In genomic region chr12:10633541-10633940, GRCh38 we compare ENCODE assay signal across 31 cellular contexts. TPM values are rescaled to one million over a fixed set of nuclear protein-coding genes. Genes with fewer than 3 reads are reported as not detected.
"Had no signal": no experiment of that assay in that cellular context is flagged by ENCODE, and none has a peak within 500 bp of the region (broad histone marks: within the 10 kb centered on the region; RNA-seq: fewer than 3 reads in every experiment).

No MANE protein-coding gene starts in this region.

- DNase-seq: activated CD4-positive, alpha-beta memory T cell treated with anti-CD3 and anti-CD28 coated beads for 36 hours; activated CD4-positive, alpha-beta T cell treated with anti-CD3 and anti-CD28 coated beads for 36 hours; activated CD4-positive, alpha-beta T cell treated with anti-CD3 and anti-CD28 coated beads, Interleukin-2, amount 10 ng/mL, durations not matched to agents 24 days and 14 days; activated CD4-positive, CD25-positive, alpha-beta regulatory T cell; activated CD4-positive, CD25-positive, alpha-beta regulatory T cell treated with anti-CD3 and anti-CD28 coated beads, Interleukin-2, amount 50 U/mL, for 72 hours; activated CD8-positive, alpha-beta memory T cell treated with anti-CD3 and anti-CD28 coated beads, Interleukin-2, amount 10 ng/mL, durations not matched to agents 7 days and 5 days; activated CD8-positive, alpha-beta memory T cell treated with anti-CD3 and anti-CD28 coated beads, Interleukin-2, amount 50 U/mL, for 4 hours; activated CD8-positive, alpha-beta T cell treated with anti-CD3 and anti-CD28 coated beads, Interleukin-2, amount 10 ng/mL, durations not matched to agents 7 days and 5 days; activated effector memory CD4-positive, alpha-beta T cell treated with anti-CD3 and anti-CD28 coated beads, Interleukin-2, amount 50 U/mL, for 16 hours; activated naive CD4-positive, alpha-beta T cell treated with anti-CD3 and anti-CD28 coated beads for 36 hours; activated naive CD8-positive, alpha-beta T cell treated with anti-CD3 and anti-CD28 coated beads for 36 hours; activated naive CD8-positive, alpha-beta T cell treated with anti-CD3 and anti-CD28 coated beads, Interleukin-2, amount 50 U/mL, for 24 hours; activated T-cell treated with anti-CD3 and anti-CD28 coated beads, Interleukin-2, amount 50 U/mL, for 1 hour; activated T-cell treated with anti-CD3 and anti-CD28 coated beads, Interleukin-2, amount 50 U/mL, for 48 hours; adrenal gland; amygdala; aorta; central memory CD4-positive, alpha-beta T cell; cerebellar nuclear complex; colonic mucosa; effector CD8-positive, alpha-beta T cell; foreskin fibroblast; head of caudate nucleus; T-helper 2 cell had no signal

- H3K27ac Mint-ChIP-seq: activated CD4-positive, alpha-beta memory T cell treated with anti-CD3 and anti-CD28 coated beads for 36 hours; activated CD4-positive, alpha-beta T cell treated with anti-CD3 and anti-CD28 coated beads for 36 hours; activated CD4-positive, alpha-beta T cell treated with anti-CD3 and anti-CD28 coated beads, Interleukin-2, amount 10 ng/mL, durations not matched to agents 24 days and 14 days; activated CD8-positive, alpha-beta memory T cell treated with anti-CD3 and anti-CD28 coated beads, Interleukin-2, amount 10 ng/mL, durations not matched to agents 7 days and 5 days; activated CD8-positive, alpha-beta T cell treated with anti-CD3 and anti-CD28 coated beads, Interleukin-2, amount 10 ng/mL, durations not matched to agents 7 days and 5 days; activated naive CD4-positive, alpha-beta T cell treated with anti-CD3 and anti-CD28 coated beads for 36 hours; activated naive CD4-positive, alpha-beta T cell treated with anti-CD3 and anti-CD28 coated beads, Interleukin-2, amount 50 U/mL, for 24 hours; activated naive CD8-positive, alpha-beta T cell treated with anti-CD3 and anti-CD28 coated beads for 36 hours; activated naive CD8-positive, alpha-beta T cell treated with anti-CD3 and anti-CD28 coated beads, Interleukin-2, amount 50 U/mL, for 24 hours; activated T-helper 1 cell treated with anti-CD3 and anti-CD28 coated beads, Interleukin-12 subunit alpha, Interleukin-12 subunit beta, Interleukin-2, Interleukin-4 antibody, amounts not matched to agents 30 ng/mL and 10 ng/mL and 1 ng/mL, durations not matched to agents 14 hours and 24 hours and 36 hours; activated T-helper 2 cell treated with anti-CD3 and anti-CD28 coated beads, Interferon-gamma antibody, Interleukin-2, Interleukin-4, amounts not matched to agents 10 μg/mL and 5 μg/mL and 100 μg/mL, durations not matched to agents 14 hours and 24 hours and 36 hours; brain had no signal

- H3K4me3 Mint-ChIP-seq: activated CD4-positive, alpha-beta memory T cell treated with anti-CD3 and anti-CD28 coated beads for 36 hours; activated CD4-positive, alpha-beta T cell treated with anti-CD3 and anti-CD28 coated beads for 36 hours; activated CD4-positive, alpha-beta T cell treated with anti-CD3 and anti-CD28 coated beads, Interleukin-2, amount 10 ng/mL, durations not matched to agents 24 days and 14 days; activated CD8-positive, alpha-beta memory T cell treated with anti-CD3 and anti-CD28 coated beads, Interleukin-2, amount 10 ng/mL, durations not matched to agents 7 days and 5 days; activated CD8-positive, alpha-beta T cell treated with anti-CD3 and anti-CD28 coated beads, Interleukin-2, amount 10 ng/mL, durations not matched to agents 7 days and 5 days; activated naive CD4-positive, alpha-beta T cell treated with anti-CD3 and anti-CD28 coated beads for 36 hours; activated naive CD4-positive, alpha-beta T cell treated with anti-CD3 and anti-CD28 coated beads, Interleukin-2, amount 50 U/mL, for 24 hours; activated naive CD8-positive, alpha-beta T cell treated with anti-CD3 and anti-CD28 coated beads for 36 hours; activated naive CD8-positive, alpha-beta T cell treated with anti-CD3 and anti-CD28 coated beads, Interleukin-2, amount 50 U/mL, for 24 hours; activated T-helper 1 cell treated with anti-CD3 and anti-CD28 coated beads, Interleukin-12 subunit alpha, Interleukin-12 subunit beta, Interleukin-2, Interleukin-4 antibody, amounts not matched to agents 30 ng/mL and 10 ng/mL and 1 ng/mL, durations not matched to agents 14 hours and 24 hours and 36 hours; brain had no signal

- H3K4me1 Mint-ChIP-seq: activated CD4-positive, alpha-beta T cell treated with anti-CD3 and anti-CD28 coated beads for 36 hours; activated CD4-positive, alpha-beta T cell treated with anti-CD3 and anti-CD28 coated beads, Interleukin-2, amount 10 ng/mL, durations not matched to agents 24 days and 14 days; activated CD8-positive, alpha-beta memory T cell treated with anti-CD3 and anti-CD28 coated beads, Interleukin-2, amount 10 ng/mL, durations not matched to agents 7 days and 5 days; activated naive CD4-positive, alpha-beta T cell treated with anti-CD3 and anti-CD28 coated beads, Interleukin-2, amount 50 U/mL, for 24 hours; activated naive CD8-positive, alpha-beta T cell treated with anti-CD3 and anti-CD28 coated beads for 36 hours; activated naive CD8-positive, alpha-beta T cell treated with anti-CD3 and anti-CD28 coated beads, Interleukin-2, amount 50 U/mL, for 24 hours; brain had no signal

- H3K9me3 ChIP-seq: adrenal gland, breast epithelium, colonic mucosa had no signal

- H3K36me3 Mint-ChIP-seq: activated CD4-positive, alpha-beta memory T cell treated with anti-CD3 and anti-CD28 coated beads for 36 hours; activated naive CD4-positive, alpha-beta T cell treated with anti-CD3 and anti-CD28 coated beads, Interleukin-2, amount 50 U/mL, for 24 hours; activated naive CD8-positive, alpha-beta T cell treated with anti-CD3 and anti-CD28 coated beads for 36 hours; brain had no signal

- H3K36me3 ChIP-seq: adrenal gland, breast epithelium, cardiac muscle cell, colonic mucosa had no signal

- H3K4me3 ChIP-seq: adrenal gland, breast epithelium, cardiac muscle cell, colonic mucosa had no signal

- H3K4me1 ChIP-seq: adrenal gland, breast epithelium had no signal

- H3K27ac ChIP-seq: adrenal gland, breast epithelium, cardiac muscle cell, colonic mucosa had no signal

- H3K9me3 Mint-ChIP-seq: activated CD4-positive, alpha-beta memory T cell treated with anti-CD3 and anti-CD28 coated beads for 36 hours; activated CD4-positive, alpha-beta T cell treated with anti-CD3 and anti-CD28 coated beads, Interleukin-2, amount 10 ng/mL, durations not matched to agents 24 days and 14 days; activated naive CD4-positive, alpha-beta T cell treated with anti-CD3 and anti-CD28 coated beads for 36 hours; activated naive CD4-positive, alpha-beta T cell treated with anti-CD3 and anti-CD28 coated beads, Interleukin-2, amount 50 U/mL, for 24 hours; activated naive CD8-positive, alpha-beta T cell treated with anti-CD3 and anti-CD28 coated beads for 36 hours; activated naive CD8-positive, alpha-beta T cell treated with anti-CD3 and anti-CD28 coated beads, Interleukin-2, amount 50 U/mL, for 24 hours; activated T-helper 1 cell treated with anti-CD3 and anti-CD28 coated beads, Interleukin-12 subunit alpha, Interleukin-12 subunit beta, Interleukin-2, Interleukin-4 antibody, amounts not matched to agents 30 ng/mL and 10 ng/mL and 1 ng/mL, durations not matched to agents 14 hours and 24 hours and 36 hours; activated T-helper 2 cell treated with anti-CD3 and anti-CD28 coated beads, Interferon-gamma antibody, Interleukin-2, Interleukin-4, amounts not matched to agents 10 μg/mL and 5 μg/mL and 100 μg/mL, durations not matched to agents 14 hours and 24 hours and 36 hours; brain had no signal

- H3K27me3 ChIP-seq: adrenal gland, breast epithelium, cardiac muscle cell, colonic mucosa had no signal

- ATAC-seq: activated CD4-positive, alpha-beta T cell treated with anti-CD3 and anti-CD28 coated beads for 36 hours; activated CD8-positive, alpha-beta memory T cell treated with anti-CD3 and anti-CD28 coated beads, Interleukin-2, amount 10 ng/mL, durations not matched to agents 7 days and 5 days; activated CD8-positive, alpha-beta T cell treated with anti-CD3 and anti-CD28 coated beads, Interleukin-2, amount 10 ng/mL, durations not matched to agents 7 days and 5 days; activated naive CD8-positive, alpha-beta T cell treated with anti-CD3 and anti-CD28 coated beads, Interleukin-2, amount 50 U/mL, for 24 hours; esophagus mucosa had no signal

- H3K27me3 Mint-ChIP-seq: activated CD8-positive, alpha-beta memory T cell treated with anti-CD3 and anti-CD28 coated beads, Interleukin-2, amount 10 ng/mL, durations not matched to agents 7 days and 5 days; activated naive CD8-positive, alpha-beta T cell treated with anti-CD3 and anti-CD28 coated beads for 36 hours; activated naive CD8-positive, alpha-beta T cell treated with anti-CD3 and anti-CD28 coated beads, Interleukin-2, amount 50 U/mL, for 24 hours had no signal

RNA-seq across cellular contexts. Expression of gene STYK1, which starts 40.3 kb away (rescaled TPM):
- total RNA-seq: activated CD4-positive, alpha-beta memory T cell treated with anti-CD3 and anti-CD28 coated beads for 36 hours; activated CD4-positive, alpha-beta T cell treated with anti-CD3 and anti-CD28 coated beads for 36 hours; activated CD4-positive, alpha-beta T cell treated with anti-CD3 and anti-CD28 coated beads, Interleukin-2, amount 10 ng/mL, durations not matched to agents 24 days and 14 days; activated naive CD4-positive, alpha-beta T cell treated with anti-CD3 and anti-CD28 coated beads for 36 hours; activated T-helper 1 cell treated with anti-CD3 and anti-CD28 coated beads, Interleukin-12 subunit alpha, Interleukin-12 subunit beta, Interleukin-2, Interleukin-4 antibody, amounts not matched to agents 30 ng/mL and 10 ng/mL and 1 ng/mL, durations not matched to agents 14 hours and 24 hours and 36 hours; activated T-helper 2 cell treated with anti-CD3 and anti-CD28 coated beads, Interferon-gamma antibody, Interleukin-2, Interleukin-4, amounts not matched to agents 10 μg/mL and 5 μg/mL and 100 μg/mL, durations not matched to agents 14 hours and 24 hours and 36 hours; adrenal gland had no signal
